Comparison of ENCODE assay signal across 15 cellular contexts in the genomic region with DNA sequence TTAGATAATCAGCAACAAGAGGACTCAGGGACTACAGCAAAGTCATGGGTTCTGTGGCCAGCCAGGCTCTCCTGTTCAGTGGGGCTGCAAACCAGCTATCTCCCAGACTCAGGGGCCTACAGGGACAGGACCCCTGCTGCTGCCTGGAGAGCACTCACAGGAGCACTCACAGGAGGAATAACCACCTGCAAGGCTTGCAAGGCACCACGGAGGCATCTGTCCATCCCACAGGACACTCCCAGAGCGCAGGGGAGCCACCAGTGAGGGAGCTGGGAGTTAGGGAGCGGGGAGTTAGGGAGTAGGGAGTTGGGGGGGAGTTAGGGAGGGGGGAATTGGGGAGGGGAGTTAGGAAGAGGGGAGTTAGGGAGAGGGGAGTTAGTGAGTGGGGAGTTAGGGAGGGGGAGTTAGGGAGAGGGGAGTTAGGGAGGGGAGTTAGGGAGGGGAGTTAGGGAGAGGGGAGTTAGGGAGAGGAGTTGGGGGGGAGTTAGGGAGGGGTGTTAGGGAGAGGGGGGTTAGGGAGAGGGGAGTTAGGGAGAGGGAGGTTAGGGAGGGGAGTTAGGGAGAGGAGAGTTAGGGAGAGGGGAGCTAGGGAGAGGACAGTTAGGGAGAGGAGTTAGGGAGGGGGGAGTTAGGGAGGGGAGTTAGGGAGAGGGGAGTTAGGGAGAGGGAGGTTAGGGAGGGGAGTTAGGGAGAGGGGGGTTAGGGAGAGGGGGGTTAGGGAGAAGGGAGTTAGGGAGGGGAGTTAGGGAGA. TPM values are rescaled to one million over a fixed set of nuclear protein-coding genes. Genes with fewer than 3 reads are reported as not detected.
DNase-seq lines count a peak whose midpoint lies in the region; ATAC-seq and TF ChIP-seq lines count a peak whose summit lies in the region.
"Had no signal": no experiment of that assay in that cellular context is flagged by ENCODE, and none has a peak within 500 bp of the region (broad histone marks: within the 10 kb centered on the region; RNA-seq: fewer than 3 reads in every experiment).

No MANE protein-coding gene starts in this region.

- no peaks in the 10 kb centered on the region for H3K27me3 Mint-ChIP-seq in activated CD8-positive, alpha-beta T cell treated with anti-CD3 and anti-CD28 coated beads for 36 hours

- no peaks in the 10 kb centered on the region for H3K9me3 ChIP-seq in mucosa of rectum (ENCODE audit: control insufficient read depth in 2 of 2, low read length in 2 of 2)
- no peaks in the 10 kb centered on the region for H3K9me3 ChIP-seq in uterus
- H3K9me3 ChIP-seq: Caco-2, left ventricle myocardium inferior, SK-N-SH had no signal

- H3K9ac ChIP-seq in mucosa of rectum (ENCODE audit: low read depth in 1 of 2, low read length in 2 of 2) = peak overlapping the region in 1 of 2 donors; percentile 65
- H3K9ac ChIP-seq: SK-N-SH had no signal

- CTCF ChIA-PET in activated CD8-positive, alpha-beta T cell treated with anti-CD3 and anti-CD28 coated beads for 36 hours (lab: Charles Lee) = interaction anchor here (0.9 kb wide), 2 partner anchors 32 to 41 kb away, joined by 3 read pairs; no protein-coding TSS in a partner anchor

- no peaks in the 10 kb centered on the region for H3K9me3 Mint-ChIP-seq in activated CD8-positive, alpha-beta T cell treated with anti-CD3 and anti-CD28 coated beads for 36 hours
- H3K9me3 Mint-ChIP-seq: activated T-helper 1 cell treated with anti-CD3 and anti-CD28 coated beads, Interleukin-12 subunit alpha, Interleukin-12 subunit beta, Interleukin-2, Interleukin-4 antibody, amounts not matched to agents 30 ng/mL and 10 ng/mL and 1 ng/mL, durations not matched to agents 14 hours and 24 hours and 36 hours had no signal

- peak overlapping the region; percentile 42 for H3K27ac Mint-ChIP-seq in activated CD8-positive, alpha-beta T cell treated with anti-CD3 and anti-CD28 coated beads for 36 hours
- H3K27ac Mint-ChIP-seq: activated T-helper 1 cell treated with anti-CD3 and anti-CD28 coated beads, Interleukin-12 subunit alpha, Interleukin-12 subunit beta, Interleukin-2, Interleukin-4 antibody, amounts not matched to agents 30 ng/mL and 10 ng/mL and 1 ng/mL, durations not matched to agents 14 hours and 24 hours and 36 hours had no signal

- no peaks in the 10 kb centered on the region for H3K27me3 ChIP-seq in mucosa of rectum (ENCODE audit: control insufficient read depth in 2 of 2, insufficient read depth in 2 of 2, low read length in 2 of 2)
- H3K27me3 ChIP-seq in uterus = no peaks in the 10 kb centered on the region

- H3K27ac ChIP-seq in mucosa of rectum (ENCODE audit: low read depth in 2 of 2, low read length in 2 of 2) (peak overlapping the region; percentile 25 to 71), uterus (no peak overlapping the region)
- H3K27ac ChIP-seq: left ventricle myocardium inferior had no signal

- DNase-seq in Right ventricle myocardium inferior (ENCODE audit: missing footprints) = peak; percentile 32
- no peak for DNase-seq in left cardiac atrium
- DNase-seq in activated CD8-positive, alpha-beta T cell treated with anti-CD3 and anti-CD28 coated beads for 36 hours = no peak
- peak; percentile 6 to 7 for DNase-seq in uterus
- no peak for DNase-seq in activated CD4-positive, CD25-positive, alpha-beta regulatory T cell treated with anti-CD3 and anti-CD28 coated beads, Interleukin-2, amount 50 U/mL, for 72 hours
- no peak for DNase-seq in NCI-H2196 (lab: John Stamatoyannopoulos, UW; ENCODE audit: unreplicated experiment)
- DNase-seq in NCI-H446 treated with DMSO at 0.1 percent for 48 hours (lab: John Stamatoyannopoulos, UW) = no peak
- DNase-seq: GOT3, left ventricle myocardium inferior, NCI-H1694, NCI-H510A treated with DMSO at 0.1 percent for 48 hours, SK-N-SH had no signal

- POLR2A ChIA-PET in activated CD8-positive, alpha-beta T cell treated with anti-CD3 and anti-CD28 coated beads for 36 hours (lab: Charles Lee) = no interaction called here

- H3K36me3 Mint-ChIP-seq in activated CD8-positive, alpha-beta T cell treated with anti-CD3 and anti-CD28 coated beads for 36 hours (ENCODE audit: low read depth) = peaks cover 9% of the 10 kb centered on the region

- H3K36me3 ChIP-seq in mucosa of rectum (ENCODE audit: control insufficient read depth in 2 of 2, insufficient read depth in 2 of 2, low read length in 2 of 2) = peaks cover 17 to 19% of the 10 kb centered on the region in 2 donors
- no peaks in the 10 kb centered on the region for H3K36me3 ChIP-seq in uterus

- H3K4me3 ChIP-seq in mucosa of rectum (ENCODE audit: low read length in 2 of 2) = peak overlapping the region; percentile 45 to 65
- H3K4me3 ChIP-seq in uterus = no peak overlapping the region
- H3K4me3 ChIP-seq: left ventricle myocardium inferior had no signal

- H3K4me1 ChIP-seq in mucosa of rectum (ENCODE audit: control insufficient read depth in 2 of 2, insufficient read depth in 2 of 2, low read length in 2 of 2) (peaks cover 65 to 79% of the 10 kb centered on the region in 2 donors), uterus (no peaks in the 10 kb centered on the region)

- no peak for ATAC-seq in Right ventricle myocardium inferior
- no peak for ATAC-seq in left cardiac atrium
- ATAC-seq in activated CD8-positive, alpha-beta T cell treated with anti-CD3 and anti-CD28 coated beads for 36 hours = no peak

- H3K4me1 Mint-ChIP-seq in activated CD8-positive, alpha-beta T cell treated with anti-CD3 and anti-CD28 coated beads for 36 hours (ENCODE audit: low read depth) = peaks cover 42% of the 10 kb centered on the region

- intact Hi-C loops in Right ventricle myocardium inferior (cut with DNase I) = no loop called here
- intact Hi-C loops in left cardiac atrium (cut with DNase I) = no loop called here
- intact Hi-C loops in activated CD8-positive, alpha-beta T cell treated with anti-CD3 and anti-CD28 coated beads for 36 hours (cut with micrococcal nuclease) = no loop called here
- intact Hi-C loops in uterus (cut with DNase I; ENCODE audit: low total_unique reads) = no loop called here

- no peak for TF ChIP-seq POLR2A in uterus (IDR thresholded peaks at IDR 0.05)

- H3K4me3 Mint-ChIP-seq in activated CD8-positive, alpha-beta T cell treated with anti-CD3 and anti-CD28 coated beads for 36 hours = no peak overlapping the region
- H3K4me3 Mint-ChIP-seq: activated T-helper 1 cell treated with anti-CD3 and anti-CD28 coated beads, Interleukin-12 subunit alpha, Interleukin-12 subunit beta, Interleukin-2, Interleukin-4 antibody, amounts not matched to agents 30 ng/mL and 10 ng/mL and 1 ng/mL, durations not matched to agents 14 hours and 24 hours and 36 hours had no signal

- TF ChIP-seq CTCF in activated CD8-positive, alpha-beta T cell treated with anti-CD3 and anti-CD28 coated beads for 36 hours (IDR thresholded peaks at IDR 0.05) = no peak
- TF ChIP-seq CTCF in uterus (IDR thresholded peaks at IDR 0.05) = no peak

RNA-seq across cellular contexts. Expression of a gene that starts 5.7 kb away (rescaled TPM):
- 31.1 TPM for total RNA-seq in Right ventricle myocardium inferior
- 10 to 100 TPM; 30.5 to 33.3 TPM for total RNA-seq in left cardiac atrium
- total RNA-seq in activated CD8-positive, alpha-beta T cell treated with anti-CD3 and anti-CD28 coated beads for 36 hours = 10 to 100 TPM; 41.4 to 48.2 TPM
- total RNA-seq in uterus = 10 to 100 TPM in 3 of 4 donors, 1 to 10 TPM in 1; 9.2 to 40.6 (median 21.5) TPM

RNA-seq across cellular contexts. Expression of a gene that starts 20.1 kb away (rescaled TPM):
- total RNA-seq in Right ventricle myocardium inferior (240 TPM), left cardiac atrium (100 to 1,000 TPM; 377 to 765 TPM), uterus (10 to 100 TPM in 3 of 4 donors, 1 to 10 TPM in 1; 2.9 to 80.8 (median 39.6) TPM)
- under 1 TPM; 0.13 to 0.14 TPM for total RNA-seq in activated CD8-positive, alpha-beta T cell treated with anti-CD3 and anti-CD28 coated beads for 36 hours
- total RNA-seq: activated T-helper 1 cell treated with anti-CD3 and anti-CD28 coated beads, Interleukin-12 subunit alpha, Interleukin-12 subunit beta, Interleukin-2, Interleukin-4 antibody, amounts not matched to agents 30 ng/mL and 10 ng/mL and 1 ng/mL, durations not matched to agents 14 hours and 24 hours and 36 hours had no signal

RNA-seq across cellular contexts. Expression of a gene that starts 24.1 kb away (rescaled TPM):
- 611 TPM for total RNA-seq in Right ventricle myocardium inferior
- 100 to 1,000 TPM; 390 to 448 TPM for total RNA-seq in left cardiac atrium
- 10 to 100 TPM; 41.4 to 50.8 TPM for total RNA-seq in activated CD8-positive, alpha-beta T cell treated with anti-CD3 and anti-CD28 coated beads for 36 hours
- total RNA-seq in uterus = 100 to 1,000 TPM in 3 of 4 donors, 10 to 100 TPM in 1; 88.2 to 396 (median 244) TPM

Comparison
In these comparisons a context has a peak if more than half of its experiments do, and no peak if none do; other contexts are left out.
1. DNase-seq: peak in Right ventricle myocardium inferior (single experiment) and uterus (2 of 2); none in left cardiac atrium (single experiment), activated CD8-positive, alpha-beta T cell treated with anti-CD3 and anti-CD28 coated beads for 36 hours (single experiment), activated CD4-positive, CD25-positive, alpha-beta regulatory T cell treated with anti-CD3 and anti-CD28 coated beads, Interleukin-2, amount 50 U/mL, for 72 hours (single experiment), NCI-H2196 (single experiment) and NCI-H446 treated with DMSO at 0.1 percent for 48 hours (single experiment).
2. H3K27ac ChIP-seq: peak in mucosa of rectum (2 of 2); none in uterus (0 of 2).
3. H3K4me3 ChIP-seq: peak in mucosa of rectum (2 of 2); none in uterus (0 of 2).